Comparison of ENCODE assay signal across 19 cellular contexts in the genomic region with DNA sequence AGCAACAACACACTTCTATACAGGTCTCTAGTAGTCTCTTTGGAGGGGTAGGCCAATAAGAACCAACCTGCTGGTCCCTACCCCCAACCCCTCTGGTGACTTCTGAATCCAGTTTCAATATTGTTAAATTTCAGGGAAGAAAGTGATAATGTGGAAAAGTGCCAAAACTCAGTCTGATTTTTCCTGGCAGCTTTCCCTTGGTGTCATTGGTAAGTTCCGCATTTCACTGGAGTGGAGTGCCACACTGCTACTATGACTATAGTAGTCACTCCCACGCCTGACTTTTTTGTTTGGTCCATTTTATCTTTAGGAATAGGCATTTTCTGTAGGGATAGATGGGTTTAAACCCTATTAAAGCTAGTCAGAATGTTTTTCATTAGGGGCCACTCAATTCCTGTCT. TPM values are rescaled to one million over a fixed set of nuclear protein-coding genes. Genes with fewer than 3 reads are reported as not detected.
DNase-seq lines count a peak whose midpoint lies in the region; ATAC-seq and TF ChIP-seq lines count a peak whose summit lies in the region.
"Had no signal": no experiment of that assay in that cellular context is flagged by ENCODE, and none has a peak within 500 bp of the region (broad histone marks: within the 10 kb centered on the region; RNA-seq: fewer than 3 reads in every experiment).

No MANE protein-coding gene starts in this region.

- H2AFZ ChIP-seq in HCT116 (ENCODE audit: low read depth, low read length, poor library complexity, severe bottlenecking) (peak overlapping the region; percentile 1), OCI-LY7 (ENCODE audit: low read length) (0 out of 2 replicates have a peak overlapping the region, but pooled peaks have one; percentile 28)

- H3K9me2 ChIP-seq in HCT116 (ENCODE audit: insufficient read depth) (no peaks in the 10 kb centered on the region), OCI-LY7 (ENCODE audit: insufficient read depth, low read length) (no peaks in the 10 kb centered on the region)

- H3K27ac ChIP-seq in HCT116 (ENCODE audit: low read depth, low read length) (no peak overlapping the region), OCI-LY7 (ENCODE audit: low read depth, low read length, poor library complexity, severe bottlenecking) (no peak overlapping the region)
- H3K27ac ChIP-seq: esophagus squamous epithelium, suprapubic skin had no signal

- BruUV-seq in HCT116 (replicated peaks; lab: Mats Ljungman, UMichigan): no TSS peak
- BruUV-seq in OCI-LY7 (replicated peaks; lab: Mats Ljungman, UMichigan): no TSS peak

- H3K9me3 ChIP-seq in HCT116 (ENCODE audit: control insufficient read depth in 1 of 2, insufficient read depth in 1 of 2, low read depth in 1 of 2, low read length in 2 of 2) (no peaks in the 10 kb centered on the region), OCI-LY7 (ENCODE audit: low read length) (no peaks in the 10 kb centered on the region)
- H3K9me3 ChIP-seq: BE2C, esophagus squamous epithelium, suprapubic skin had no signal

- H3K36me3 ChIP-seq in HCT116 (ENCODE audit: control insufficient read depth in 1 of 2, insufficient read depth in 2 of 2, low read length in 2 of 2) (no peaks in the 10 kb centered on the region), OCI-LY7 (ENCODE audit: insufficient read depth, low read length) (no peaks in the 10 kb centered on the region)
- H3K36me3 ChIP-seq: BE2C, esophagus squamous epithelium, suprapubic skin had no signal

- ATAC-seq in HCT116 (no peak), HG03135 (IDR thresholded peaks at IDR 0.05; ENCODE audit: unreplicated experiment) (no peak)
- ATAC-seq: activated CD8-positive, alpha-beta T cell treated with anti-CD3 and anti-CD28 coated beads, Interleukin-2, amount 10 ng/mL, durations not matched to agents 7 days and 5 days; left ventricle myocardium superior; WTC11 had no signal

- H3K4me2 ChIP-seq in HCT116 (ENCODE audit: low read length) (no peak overlapping the region), OCI-LY7 (ENCODE audit: low read length) (no peak overlapping the region)

- H4K20me1 ChIP-seq in HCT116 (ENCODE audit: insufficient read depth) (no peaks in the 10 kb centered on the region), OCI-LY7 (ENCODE audit: insufficient read depth, low read length) (no peaks in the 10 kb centered on the region)

- H3K4me3 ChIP-seq in HCT116 (replicated peaks in 1 of 2; ENCODE audit: low read depth in 1 of 2, low read length in 2 of 2): no peak overlapping the region
- H3K4me3 ChIP-seq in OCI-LY7 (ENCODE audit: low read depth, low read length, poor library complexity, severe bottlenecking): no peak overlapping the region
- H3K4me3 ChIP-seq: esophagus squamous epithelium, suprapubic skin had no signal

- peaks cover 16% of the 10 kb centered on the region for H3K36me3 Mint-ChIP-seq in dendritic cell treated with granulocyte-macrophage colony-stimulating factor and Interleukin-4, amounts not matched to agents 40 ng/mL and 50 ng/mL, for 4 days (ENCODE audit: low read depth)
- H3K36me3 Mint-ChIP-seq in osteocyte (ENCODE audit: unreplicated experiment): no peaks in the 10 kb centered on the region
- H3K36me3 Mint-ChIP-seq: activated naive CD8-positive, alpha-beta T cell treated with anti-CD3 and anti-CD28 coated beads, Interleukin-2, amount 10 ng/mL, durations not matched to agents 7 days and 5 days; WTC11 had no signal

- intact Hi-C loops in HCT116 (cut with micrococcal nuclease): loop anchor here (10.0 kb wide), 1 partner anchor 175 kb away; a partner anchor contains a TSS
- intact Hi-C loops in OCI-LY7 (cut with micrococcal nuclease; ENCODE audit: unreplicated experiment): no loop called here
- intact Hi-C loops in dendritic cell treated with granulocyte-macrophage colony-stimulating factor and Interleukin-4, amounts not matched to agents 40 ng/mL and 50 ng/mL, for 4 days (cut with micrococcal nuclease): no loop called here

- RAD21 ChIA-PET in HCT116 (lab: Charles Lee; ENCODE audit: low non-redundant PET in 1 of 2, low total read pairs in 2 of 2, uncharacterized antibody in 2 of 2, unreplicated experiment in 2 of 2): no interaction called here

- peaks cover 68% of the 10 kb centered on the region for H3K4me1 Mint-ChIP-seq in dendritic cell treated with granulocyte-macrophage colony-stimulating factor and Interleukin-4, amounts not matched to agents 40 ng/mL and 50 ng/mL, for 4 days (ENCODE audit: low read depth)
- peaks cover 46% of the 10 kb centered on the region for H3K4me1 Mint-ChIP-seq in osteocyte (ENCODE audit: unreplicated experiment)

- H3K4me3 Mint-ChIP-seq in dendritic cell treated with granulocyte-macrophage colony-stimulating factor and Interleukin-4, amounts not matched to agents 40 ng/mL and 50 ng/mL, for 4 days: peak overlapping the region; percentile 46
- no peak overlapping the region for H3K4me3 Mint-ChIP-seq in osteocyte (ENCODE audit: unreplicated experiment)
- H3K4me3 Mint-ChIP-seq: activated CD8-positive, alpha-beta T cell treated with anti-CD3 and anti-CD28 coated beads, Interleukin-2, amount 10 ng/mL, durations not matched to agents 7 days and 5 days; activated naive CD8-positive, alpha-beta T cell treated with anti-CD3 and anti-CD28 coated beads, Interleukin-2, amount 10 ng/mL, durations not matched to agents 7 days and 5 days; WTC11 had no signal

- CTCF ChIA-PET in HCT116 (lab: Charles Lee): no interaction called here
- CTCF ChIA-PET in OCI-LY7 (lab: Charles Lee; ENCODE audit: unreplicated experiment): interaction anchor here (2.4 kb wide), 1 partner anchor 13 kb away, joined by 7 read pairs; no protein-coding TSS in a partner anchor

- H3K79me2 ChIP-seq in HCT116 (ENCODE audit: insufficient read depth, low read length) (peaks cover 10% of the 10 kb centered on the region; the same call in 1 of the 2 replicates), OCI-LY7 (ENCODE audit: insufficient read depth, low read depth, low read length) (peaks cover 10% of the 10 kb centered on the region; the same call in 1 of the 2 replicates)

- no peaks in the 10 kb centered on the region for H3K27me3 ChIP-seq in HCT116 (ENCODE audit: insufficient read depth, low read length)
- H3K27me3 ChIP-seq: BE2C, esophagus squamous epithelium, suprapubic skin had no signal

- no peak for DNase-seq in HCT116 (ENCODE audit: low read depth, low spot score)
- DNase-seq in OCI-LY7 (ENCODE audit: low spot score): no peak
- peak; percentile 59 for DNase-seq in pons (ENCODE audit: low spot score)
- DNase-seq in activated CD8-positive, alpha-beta memory T cell treated with anti-CD3 and anti-CD28 coated beads, Interleukin-2, amount 50 U/mL, for 4 hours: no peak
- DNase-seq in osteocyte (ENCODE audit: extremely low spot score, unreplicated experiment): no peak
- DNase-seq in SW 1271 (lab: John Stamatoyannopoulos, UW): no peak
- DNase-seq: activated CD8-positive, alpha-beta T cell treated with anti-CD3 and anti-CD28 coated beads, Interleukin-2, amount 10 ng/mL, durations not matched to agents 7 days and 5 days; activated naive CD8-positive, alpha-beta T cell treated with anti-CD3 and anti-CD28 coated beads, Interleukin-2, amount 10 ng/mL, durations not matched to agents 7 days and 5 days; BE2C; esophagus squamous epithelium; left ventricle myocardium superior; NCI-H187; NCI-H2227 treated with DMSO at 0.1 percent for 48 hours; posterior cingulate gyrus; stimulated activated CD4-positive, alpha-beta T cell treated with anti-CD3 and anti-CD28 coated beads, Interleukin-4, amount 100 ng/mL, for 24 hours had no signal

- H3K4me1 ChIP-seq in HCT116 (ENCODE audit: control insufficient read depth in 1 of 2, insufficient read depth in 2 of 2, low read length in 2 of 2) (peaks cover 26 to 68% of the 10 kb centered on the region in 2 experiments), OCI-LY7 (ENCODE audit: insufficient read depth, low read length, poor library complexity, severe bottlenecking) (peaks cover 33% of the 10 kb centered on the region)

- peak overlapping the region; percentile 88 for H3K27ac Mint-ChIP-seq in dendritic cell treated with granulocyte-macrophage colony-stimulating factor and Interleukin-4, amounts not matched to agents 40 ng/mL and 50 ng/mL, for 4 days
- H3K27ac Mint-ChIP-seq in osteocyte (ENCODE audit: unreplicated experiment): no peak overlapping the region
- H3K27ac Mint-ChIP-seq: activated CD8-positive, alpha-beta T cell treated with anti-CD3 and anti-CD28 coated beads, Interleukin-2, amount 10 ng/mL, durations not matched to agents 7 days and 5 days; activated naive CD8-positive, alpha-beta T cell treated with anti-CD3 and anti-CD28 coated beads, Interleukin-2, amount 10 ng/mL, durations not matched to agents 7 days and 5 days had no signal

- TF ChIP-seq RAD21 in HCT116 (IDR thresholded peaks at IDR 0.05; ENCODE audit: low read depth): no peak

- POLR2A ChIA-PET in HCT116 (lab: Charles Lee) (no interaction called here), OCI-LY7 (lab: Charles Lee) (interaction anchor here (3.5 to 3.6 kb wide), 2 partner anchors 8 to 12 kb away, joined by 35 to 36 read pairs; no protein-coding TSS in a partner anchor)

- no peak for TF ChIP-seq CTCF in HCT116 (IDR thresholded peaks at IDR 0.05 in 2 of 3, conservative IDR thresholded peaks at IDR 0.05 in 1 of 3; ENCODE audit: borderline replicate concordance in 1 of 3, insufficient read depth in 1 of 3, low read depth in 2 of 3, low read length in 2 of 3)
- TF ChIP-seq CTCF in OCI-LY7 (conservative IDR thresholded peaks at IDR 0.05; ENCODE audit: low read length): no peak
- TF ChIP-seq CTCF in osteocyte (IDR thresholded peaks at IDR 0.05): no peak

- H3K27me3 Mint-ChIP-seq in dendritic cell treated with granulocyte-macrophage colony-stimulating factor and Interleukin-4, amounts not matched to agents 40 ng/mL and 50 ng/mL, for 4 days: no peaks in the 10 kb centered on the region
- no peaks in the 10 kb centered on the region for H3K27me3 Mint-ChIP-seq in osteocyte (ENCODE audit: unreplicated experiment)
- H3K27me3 Mint-ChIP-seq: activated naive CD8-positive, alpha-beta T cell treated with anti-CD3 and anti-CD28 coated beads, Interleukin-2, amount 10 ng/mL, durations not matched to agents 7 days and 5 days had no signal

- no peak for TF ChIP-seq POLR2A in HCT116 (IDR thresholded peaks at IDR 0.05; ENCODE audit: borderline replicate concordance, extremely low read depth, insufficient read depth, insufficient read length)

- no peaks in the 10 kb centered on the region for H3K9me3 Mint-ChIP-seq in dendritic cell treated with granulocyte-macrophage colony-stimulating factor and Interleukin-4, amounts not matched to agents 40 ng/mL and 50 ng/mL, for 4 days
- no peaks in the 10 kb centered on the region for H3K9me3 Mint-ChIP-seq in osteocyte (ENCODE audit: unreplicated experiment)
- H3K9me3 Mint-ChIP-seq: activated naive CD8-positive, alpha-beta T cell treated with anti-CD3 and anti-CD28 coated beads, Interleukin-2, amount 10 ng/mL, durations not matched to agents 7 days and 5 days; WTC11 had no signal

- H3K9ac ChIP-seq in HCT116 (ENCODE audit: low read length): no peak overlapping the region

TF ChIP-seq in HCT116, 20 proteins besides CTCF, POLR2A, EP300 and RAD21 (continues in another document):
- no peak for TF ChIP-seq JUND (IDR thresholded peaks at IDR 0.05)

RNA-seq across cellular contexts. Expression of a gene that starts 5.7 kb away (rescaled TPM):
- 62.8 TPM for total RNA-seq in HCT116 (2021; ENCODE audit: unreplicated experiment)
- 55.1 and 56.3 TPM in 2 replicates for polyA plus RNA-seq in HCT116 (2012)
- 51.8 and 55.2 TPM in 2 replicates for total RNA-seq in OCI-LY7 (2014; rRNA removed; shearing (Covaris generic))
- total RNA-seq in OCI-LY7 (2022): 123 and 128 TPM in 2 replicates
- total RNA-seq in osteocyte: 70.0 and 78.7 TPM in 2 replicates
